Comparison of ENCODE assay signal across 16 cellular contexts in genomic region chr20:9686455-9686854, GRCh38.
A peak's percentile ranks its signal among the peaks of the same experiment; 100 is the strongest.
DNase-seq lines count a peak whose midpoint lies in the region; ATAC-seq and TF ChIP-seq lines count a peak whose summit lies in the region.
"Had no signal": no experiment of that assay in that cellular context is flagged by ENCODE, and none has a peak within 500 bp of the region (broad histone marks: within the 10 kb centered on the region; RNA-seq: fewer than 3 reads in every experiment).

No MANE protein-coding gene starts in this region.

- no peak overlapping the region for H3K4me3 Mint-ChIP-seq in H9
- H3K4me3 Mint-ChIP-seq: B cell; CD4-positive, CD25-positive, alpha-beta regulatory T cell; CD8-positive, alpha-beta memory T cell had no signal

- H3K36me3 ChIP-seq in right lobe of liver (no peaks in the 10 kb centered on the region), PC-9 (ENCODE audit: low read depth) (no peaks in the 10 kb centered on the region)
- H3K36me3 ChIP-seq: HAP-1 had no signal

- peaks cover 7 to 14% of the 10 kb centered on the region in 2 experiments for H3K4me1 Mint-ChIP-seq in H9
- H3K4me1 Mint-ChIP-seq: B cell; CD4-positive, CD25-positive, alpha-beta regulatory T cell; CD8-positive, alpha-beta memory T cell had no signal

- H3K9me3 ChIP-seq in H9 (ENCODE audit: control insufficient read depth, low read depth, low read length) (no peaks in the 10 kb centered on the region), right lobe of liver (no peaks in the 10 kb centered on the region), PC-9 (ENCODE audit: insufficient read depth, low read depth) (no peaks in the 10 kb centered on the region)
- H3K9me3 ChIP-seq: HAP-1 had no signal

- no peak overlapping the region for H3K4ac ChIP-seq in H9 (ENCODE audit: low read depth, low read length)

- H4K8ac ChIP-seq in H9 (replicated peaks; ENCODE audit: insufficient read length, low read depth, low read length): no peak overlapping the region

- no peaks in the 10 kb centered on the region for H3K36me3 Mint-ChIP-seq in H9 (ENCODE audit: insufficient read depth in 1 of 3, low read depth in 3 of 3)
- H3K36me3 Mint-ChIP-seq: CD4-positive, CD25-positive, alpha-beta regulatory T cell; CD8-positive, alpha-beta memory T cell had no signal

- no peak for TF ChIP-seq CTCF in H9 (conservative IDR thresholded peaks at IDR 0.05)
- TF ChIP-seq CTCF in right lobe of liver (IDR thresholded peaks at IDR 0.05): no peak
- no peak for TF ChIP-seq CTCF in PC-9 (conservative IDR thresholded peaks at IDR 0.05)

- no peak overlapping the region for H2BK5ac ChIP-seq in H9 (ENCODE audit: insufficient read length, low read length)

- no peak for TF ChIP-seq POLR2A in right lobe of liver (IDR thresholded peaks at IDR 0.05)

- H2AFZ ChIP-seq in H9 (ENCODE audit: low read length) (no peak overlapping the region), PC-9 (no peak overlapping the region)
- H2AFZ ChIP-seq: GM23248 had no signal

- no peak overlapping the region for H3K4me3 ChIP-seq in right lobe of liver
- no peak overlapping the region for H3K4me3 ChIP-seq in PC-9
- H3K4me3 ChIP-seq: GM23248, HAP-1, K562 had no signal

- no peaks in the 10 kb centered on the region for H3K27me3 ChIP-seq in H9 (ENCODE audit: insufficient read depth, low read length)
- H3K27me3 ChIP-seq in right lobe of liver: no peaks in the 10 kb centered on the region
- H3K27me3 ChIP-seq in PC-9 (ENCODE audit: insufficient read depth, low read depth): peaks cover 10% of the 10 kb centered on the region; the same call in 1 of the 2 replicates

- ATAC-seq in right lobe of liver: no peak
- ATAC-seq: K562 had no signal

- no peak overlapping the region for H2BK15ac ChIP-seq in H9 (ENCODE audit: low read depth, low read length)

- no peak overlapping the region for H4K5ac ChIP-seq in H9 (ENCODE audit: insufficient read length, low read depth, low read length)

- H3K79me2 ChIP-seq in H9 (ENCODE audit: insufficient read depth, low read length): no peaks in the 10 kb centered on the region
- no peaks in the 10 kb centered on the region for H3K79me2 ChIP-seq in PC-9 (ENCODE audit: low read depth)

- CTCF ChIA-PET in PC-9 (lab: Charles Lee): no interaction called here

- DNase-seq in H9: no peak
- DNase-seq in caudate nucleus (lab: John Stamatoyannopoulos, UW): no peak
- peak; percentile 8 for DNase-seq in iPS-NIHi11 (ENCODE audit: low spot score)
- DNase-seq in right lobe of liver: no peak
- no peak for DNase-seq in NCI-H1436 treated with DMSO at 0.1 percent for 48 hours (lab: John Stamatoyannopoulos, UW)
- DNase-seq in PC-9: no peak
- DNase-seq: CD4-positive, CD25-positive, alpha-beta regulatory T cell; CD8-positive, alpha-beta memory T cell; DMS153; DMS79; GDM1; GM23248; IMR-90 had no signal

- no peak overlapping the region for H2BK20ac ChIP-seq in H9 (ENCODE audit: low read depth, low read length, poor library complexity, severe bottlenecking)

- no peak overlapping the region for H4K91ac ChIP-seq in H9 (ENCODE audit: insufficient read length, low read depth, low read length)

- BruUV-seq in PC-9 (replicated peaks; lab: Mats Ljungman, UMichigan): no TSS peak

- no peak overlapping the region for H2BK120ac ChIP-seq in H9 (ENCODE audit: low read depth, low read length, poor library complexity, severe bottlenecking)

- H3T11ph ChIP-seq in H9 (ENCODE audit: low read length): no peak overlapping the region

- intact Hi-C loops in right lobe of liver (cut with DNase I) (no loop called here), PC-9 (cut with micrococcal nuclease; ENCODE audit: unreplicated experiment) (no loop called here)

- H3K27ac Mint-ChIP-seq in H9: peak overlapping the region in 2 of 3 experiments; percentile 29 to 52; a peak in 4 of 7 replicates
- H3K27ac Mint-ChIP-seq: B cell; CD4-positive, CD25-positive, alpha-beta regulatory T cell; CD8-positive, alpha-beta memory T cell had no signal

- H3K27ac ChIP-seq in H9 (ENCODE audit: insufficient read length, low read depth, low read length) (no peak overlapping the region), caudate nucleus (ENCODE audit: low read depth, low read length) (peak overlapping the region; percentile 58), right lobe of liver (no peak overlapping the region), PC-9 (no peak overlapping the region)
- H3K27ac ChIP-seq: GM23248 had no signal

- H3K9me3 Mint-ChIP-seq in H9: no peaks in the 10 kb centered on the region

- H3K4me2 ChIP-seq in H9 (ENCODE audit: insufficient read depth, insufficient read length, low read length) (no peak overlapping the region), PC-9 (no peak overlapping the region)

- H3K79me1 ChIP-seq in H9 (ENCODE audit: insufficient read depth, low read depth, low read length, poor library complexity, severe bottlenecking): no peaks in the 10 kb centered on the region

- H3K23me2 ChIP-seq in H9 (ENCODE audit: insufficient read length, low read depth, low read length, poor library complexity, severe bottlenecking): no peaks in the 10 kb centered on the region

- no peak overlapping the region for H2BK12ac ChIP-seq in H9 (ENCODE audit: insufficient read length, low read depth, low read length)

- H3K9me2 ChIP-seq in PC-9 (ENCODE audit: insufficient read depth): no peaks in the 10 kb centered on the region

- H3K9ac ChIP-seq in H9 (ENCODE audit: extremely low read depth, insufficient read length, low read length): no peak overlapping the region
- H3K9ac ChIP-seq: GM23248 had no signal

- WGBS in H9 (ENCODE audit: extremely low coverage, insufficient read length, low lambda C conversion rate): no CpG with 5 or more reads among the region's 4 CpGs
- WGBS in right lobe of liver (ENCODE audit: insufficient coverage, low coverage, low lambda C conversion rate, missing lambda C conversion rate): 25% methylated on average over 4 of the region's 4 CpGs

- H3K27me3 Mint-ChIP-seq in H9 (ENCODE audit: low read depth): no peaks in the 10 kb centered on the region
- H3K27me3 Mint-ChIP-seq: B cell had no signal

- H3K56ac ChIP-seq in H9 (ENCODE audit: insufficient read length, low read depth, low read length): no peak overlapping the region

- no peak overlapping the region for H3K14ac ChIP-seq in H9 (ENCODE audit: insufficient read depth, low read length)

- no peak overlapping the region for H3K18ac ChIP-seq in H9 (ENCODE audit: insufficient read length, low read depth, low read length)

- no peaks in the 10 kb centered on the region for H3K4me1 ChIP-seq in H9 (ENCODE audit: insufficient read depth, low read length)
- no peaks in the 10 kb centered on the region for H3K4me1 ChIP-seq in right lobe of liver
- no peaks in the 10 kb centered on the region for H3K4me1 ChIP-seq in PC-9 (replicated peaks; ENCODE audit: insufficient read depth)
- H3K4me1 ChIP-seq: HAP-1 had no signal

- no peaks in the 10 kb centered on the region for H3F3A ChIP-seq in PC-9 (ENCODE audit: insufficient read depth, low read depth)

- H4K20me1 ChIP-seq in H9 (ENCODE audit: control insufficient read depth, insufficient read depth, insufficient read length) (no peaks in the 10 kb centered on the region), PC-9 (ENCODE audit: insufficient read depth) (no peaks in the 10 kb centered on the region)

- H2AK5ac ChIP-seq in H9 (ENCODE audit: insufficient read length, low read length): no peak overlapping the region

- POLR2A ChIA-PET in PC-9 (lab: Charles Lee; ENCODE audit: unreplicated experiment): no interaction called here

- H3K23ac ChIP-seq in H9 (ENCODE audit: insufficient read length, low read depth, low read length): no peak overlapping the region
